ENCODE assay signal across 8 cellular contexts in the genomic region with DNA sequence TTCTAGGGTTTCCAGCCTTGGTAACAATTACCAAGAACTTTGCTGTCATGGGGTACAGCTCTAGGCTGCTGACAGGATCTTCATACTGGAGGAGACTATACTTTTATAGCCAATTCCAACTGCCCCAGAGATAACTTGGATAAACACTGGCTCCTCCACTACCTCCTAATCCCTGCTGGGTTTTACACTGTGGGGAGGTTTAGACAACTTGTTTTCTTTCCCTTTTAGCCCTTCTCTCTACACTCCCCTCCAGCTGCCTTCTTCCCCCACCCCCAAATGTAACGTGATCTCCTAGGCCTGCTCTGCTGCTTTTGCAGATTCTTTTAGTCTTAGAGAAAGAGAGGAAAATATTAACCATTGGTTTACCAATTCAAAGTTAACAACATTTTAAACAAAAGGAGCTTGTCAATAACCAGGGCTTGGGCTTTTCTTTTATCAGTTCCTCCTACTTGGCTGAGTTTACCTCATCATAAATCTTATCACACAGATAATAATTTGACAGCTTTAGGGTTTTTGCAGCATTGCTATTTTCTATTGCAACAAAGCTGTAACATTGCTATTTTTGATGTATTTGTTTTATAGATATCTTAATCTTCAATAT. TPM values are rescaled to one million over a fixed set of nuclear protein-coding genes. Genes with fewer than 3 reads are reported as not detected.
DNase-seq lines count a peak whose midpoint lies in the region; ATAC-seq and TF ChIP-seq lines count a peak whose summit lies in the region.

No MANE protein-coding gene starts in this region.

- peaks cover 5% of the 10 kb centered on the region for H3K36me3 Mint-ChIP-seq in chondrocyte (ENCODE audit: low read depth)

- 0 out of 2 replicates have a peak, but pooled peaks cover 14% of the 10 kb centered on the region for H3K9me3 ChIP-seq in MG63
- peaks cover 11% of the 10 kb centered on the region for H3K9me3 ChIP-seq in mesodermal cell (ENCODE audit: control insufficient read depth, low read length)

- DNase-seq in MG63 (peak; percentile 64), chondrocyte (ENCODE audit: low spot score) (no peak), GM10266 (ENCODE audit: extremely low spot score) (no peak)
- DNase-seq in activated CD4-positive, alpha-beta T cell treated with anti-CD3 and anti-CD28 coated beads for 48 hours, result no peak

- peaks cover 43% of the 10 kb centered on the region for H3K4me1 Mint-ChIP-seq in chondrocyte (ENCODE audit: low read depth)

- H3K27me3 ChIP-seq in ACC112 (ENCODE audit: insufficient read depth, low read length) (no peaks in the 10 kb centered on the region), MG63 (no peaks in the 10 kb centered on the region)

- peaks cover 54% of the 10 kb centered on the region for H3K79me2 ChIP-seq in ACC112 (ENCODE audit: control insufficient read depth, insufficient read depth, low read length, unreplicated experiment)

- TF ChIP-seq CTCF in chondrocyte (IDR thresholded peaks at IDR 0.05) (no peak), GM10266 (IDR thresholded peaks at IDR 0.05; ENCODE audit: control insufficient read depth, insufficient read depth, low read depth, missing control alignments) (no peak)

- H3K4me1 ChIP-seq in ACC112 (ENCODE audit: control insufficient read depth, insufficient read depth, low read length, unreplicated experiment), result peaks cover 29% of the 10 kb centered on the region
- H3K4me1 ChIP-seq in mesodermal cell (ENCODE audit: control insufficient read depth, insufficient read depth, low read length, poor library complexity, severe bottlenecking), result peaks cover 22% of the 10 kb centered on the region

- peaks cover 7% of the 10 kb centered on the region for H3K9me3 Mint-ChIP-seq in chondrocyte (ENCODE audit: low read depth)

- no peaks in the 10 kb centered on the region for H3K36me3 ChIP-seq in ACC112 (ENCODE audit: insufficient read depth, low read length)
- H3K36me3 ChIP-seq in MG63, result no peaks in the 10 kb centered on the region
- H3K36me3 ChIP-seq in mesodermal cell (ENCODE audit: control insufficient read depth, insufficient read depth, low read length), result no peaks in the 10 kb centered on the region

- H2AFZ ChIP-seq in ACC112 (ENCODE audit: low read length, unreplicated experiment), result peak overlapping the region; percentile 6

- H3K4me3 Mint-ChIP-seq in chondrocyte (ENCODE audit: unreplicated experiment), result peak overlapping the region; percentile 50

- ATAC-seq in GM18861 (IDR thresholded peaks at IDR 0.05; ENCODE audit: unreplicated experiment) (no peak), GM21737 (IDR thresholded peaks at IDR 0.05; ENCODE audit: unreplicated experiment) (no peak)

- H3K27me3 Mint-ChIP-seq in chondrocyte (ENCODE audit: low read depth), result no peaks in the 10 kb centered on the region

- H3K4me3 ChIP-seq in ACC112 (ENCODE audit: low read depth, low read length) (peak overlapping the region; percentile 60), MG63 (no peak overlapping the region), mesodermal cell (ENCODE audit: extremely low read depth, insufficient read depth, low read length, poor library complexity, severe bottlenecking) (no peak overlapping the region)

- peak overlapping the region; percentile 78 for H3K27ac ChIP-seq in ACC112 (ENCODE audit: low read depth, low read length)
- H3K27ac ChIP-seq in mesodermal cell (ENCODE audit: low read depth, low read length, severe bottlenecking), result peak overlapping the region; percentile 96

- WGBS in mesodermal cell (ENCODE audit: insufficient coverage in 2 of 2), 2 experiments, result no CpG with 5 or more reads among the region's 1 CpG

- peak overlapping the region; percentile 93 for H3K27ac Mint-ChIP-seq in chondrocyte (ENCODE audit: unreplicated experiment)

RNA-seq across cellular contexts. Expression of gene ABL1, which starts 9.9 kb away (rescaled TPM):
- total RNA-seq in MG63 (2014; rRNA removed; shearing (Covaris generic); ENCODE audit: low replicate concordance), result 24.2 and 24.7 TPM in 2 replicates
- total RNA-seq in chondrocyte, result 73.6 to 93.7 TPM (median 91.5 TPM) in 3 replicates
- 64.2 TPM for polyA plus RNA-seq in mesodermal cell (2013, experiment 1 of 2)
- 57.6 TPM for polyA plus RNA-seq in mesodermal cell (2013, experiment 2 of 2)
